In the genomic region with DNA sequence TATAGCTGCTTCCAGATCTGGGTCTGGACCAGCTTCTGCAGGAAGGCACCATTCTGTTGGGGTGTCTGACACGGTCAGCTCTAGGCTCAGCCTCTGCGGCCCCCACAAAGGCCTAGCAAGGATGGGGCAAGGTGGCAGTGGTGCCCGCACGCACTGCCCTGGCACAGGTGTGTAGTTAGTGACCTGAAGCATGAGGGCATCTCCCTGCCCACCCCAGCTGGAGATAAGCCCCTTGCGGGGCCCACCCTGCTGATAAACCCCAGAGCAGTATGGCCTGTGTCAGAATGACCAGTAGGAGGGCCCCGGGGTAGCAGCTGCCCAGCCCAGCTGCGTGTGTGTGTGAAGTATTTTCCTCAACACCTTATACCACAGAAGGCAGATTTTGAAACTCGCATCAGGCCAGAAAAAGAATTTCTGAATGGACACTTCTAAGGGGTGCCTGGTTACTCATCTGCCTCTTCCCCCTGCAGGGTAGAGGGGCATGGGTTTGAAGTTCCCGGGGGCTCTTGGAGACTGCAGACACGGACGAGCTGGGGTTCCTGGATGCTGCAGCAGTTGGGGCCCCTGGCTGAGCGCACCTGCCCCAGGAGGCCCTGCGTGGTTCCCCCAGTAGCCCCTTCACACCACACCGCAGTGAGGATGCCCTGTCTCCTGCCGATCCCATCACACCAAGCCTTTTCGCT, we compare ENCODE assay signal across 10 cellular contexts. TPM values are rescaled to one million over a fixed set of nuclear protein-coding genes. Genes with fewer than 3 reads are reported as not detected.
A peak's percentile ranks its signal among the peaks of the same experiment; 100 is the strongest.
DNase-seq lines count a peak whose midpoint lies in the region; ATAC-seq and TF ChIP-seq lines count a peak whose summit lies in the region.
"Had no signal": no experiment of that assay in that cellular context is flagged by ENCODE, and none has a peak within 500 bp of the region (broad histone marks: within the 10 kb centered on the region; RNA-seq: fewer than 3 reads in every experiment).

No MANE protein-coding gene starts in this region.

- no peak overlapping the region for H3K9ac ChIP-seq in IMR-90 (ENCODE audit: low read depth, low read length)
- H3K9ac ChIP-seq in muscle layer of colon (ENCODE audit: low read length) = no peak overlapping the region

- 92% methylated on average over 5 of the region's 16 CpGs; no CpG with 5 or more reads in 1 of the 2 experiments for WGBS in IMR-90 (ENCODE audit: extremely low coverage in 2 of 2, insufficient read length in 1 of 2), 2 experiments

- in situ Hi-C loops in IMR-90 (cut with MboI; ENCODE audit: low sequenced_read_pairs) = no loop called here
- in situ Hi-C loops in ACHN (cut with HindIII; ENCODE audit: low pct_ligation_motif_present, low pct_unique_long_range_greater_than_20kb, low sequenced_read_pairs) = no loop called here

- no peak overlapping the region for H3K18ac ChIP-seq in IMR-90 (ENCODE audit: low read depth, low read length)

- no peak overlapping the region for H4K5ac ChIP-seq in IMR-90 (ENCODE audit: low read depth, low read length)

- H3K27ac ChIP-seq in CD4-positive, CD25-positive, alpha-beta regulatory T cell (ENCODE audit: insufficient read depth, low read length, poor library complexity, severe bottlenecking) = no peak overlapping the region
- H3K27ac ChIP-seq in IMR-90 (ENCODE audit: insufficient read depth, low read length) = peak overlapping the region; percentile 81
- peak overlapping the region; percentile 96 to 99 for H3K27ac ChIP-seq in ascending aorta
- H3K27ac ChIP-seq in muscle layer of colon (ENCODE audit: low read depth, low read length) = peak overlapping the region; percentile 27

- peak overlapping the region; percentile 95 for H2BK5ac ChIP-seq in IMR-90 (ENCODE audit: low read depth, low read length, poor library complexity, severe bottlenecking)

- H4K8ac ChIP-seq in IMR-90 (ENCODE audit: low read depth in 2 of 2, low read length in 2 of 2) = peak overlapping the region; percentile 28 to 66; a peak in 2 of 4 replicates

- H3K4me1 Mint-ChIP-seq in CD4-positive, CD25-positive, alpha-beta regulatory T cell = peaks cover 6 to 42% (median 11%) of the 10 kb centered on the region in 4 donors

- H2AK5ac ChIP-seq in IMR-90 (ENCODE audit: low read depth, low read length) = no peak overlapping the region

- H3K27ac Mint-ChIP-seq in CD4-positive, CD25-positive, alpha-beta regulatory T cell = peak overlapping the region in 1 of 3 donors; percentile 48

- H3K4me3 ChIP-seq in CD4-positive, CD25-positive, alpha-beta regulatory T cell (ENCODE audit: low read depth, low read length) = no peak overlapping the region
- H3K4me3 ChIP-seq in IMR-90 (ENCODE audit: insufficient read depth, low read depth, low read length) (no peak overlapping the region), ascending aorta (no peak overlapping the region), muscle layer of colon (ENCODE audit: low read depth in 1 of 2, low read length in 2 of 2) (no peak overlapping the region)

- H3K9me3 ChIP-seq in CD4-positive, CD25-positive, alpha-beta regulatory T cell (ENCODE audit: control insufficient read depth in 2 of 2, low read length in 2 of 2) = no peaks in the 10 kb centered on the region
- H3K9me3 ChIP-seq in IMR-90 (ENCODE audit: control insufficient read depth, insufficient read depth, low read length) (no peaks in the 10 kb centered on the region), ascending aorta (no peaks in the 10 kb centered on the region), muscle layer of colon (ENCODE audit: low read length) (no peaks in the 10 kb centered on the region)

- peaks cover 1% of the 10 kb centered on the region for H3K27me3 Mint-ChIP-seq in CD4-positive, CD25-positive, alpha-beta regulatory T cell

- no peak for ATAC-seq in CD4-positive, CD25-positive, alpha-beta regulatory T cell (ENCODE audit: low read depth in 2 of 2)
- ATAC-seq in IMR-90 (ENCODE audit: low read depth) = no peak
- ATAC-seq in HG02973 (IDR thresholded peaks at IDR 0.05; ENCODE audit: unreplicated experiment) = no peak

- H3K56ac ChIP-seq in IMR-90 (ENCODE audit: extremely low read depth, insufficient read depth, low read length) = no peak overlapping the region

- no peak overlapping the region for H4K91ac ChIP-seq in IMR-90 (ENCODE audit: insufficient read depth, low read depth, low read length)

- peak overlapping the region; percentile 40 for H2AFZ ChIP-seq in IMR-90 (replicated peaks; ENCODE audit: low read length, poor library complexity)

- no peaks in the 10 kb centered on the region for H3K9me3 Mint-ChIP-seq in CD4-positive, CD25-positive, alpha-beta regulatory T cell

- no peak for TF ChIP-seq RAD21 in IMR-90 (IDR thresholded peaks at IDR 0.05; ENCODE audit: low read length)

- BruUV-seq in IMR-90 (replicated peaks; lab: Mats Ljungman, UMichigan) = no TSS peak

- peaks cover 3% of the 10 kb centered on the region for H3K36me3 Mint-ChIP-seq in CD4-positive, CD25-positive, alpha-beta regulatory T cell

- peaks cover 11% of the 10 kb centered on the region; the same call in 1 of the 2 replicates for H3K9me1 ChIP-seq in IMR-90 (ENCODE audit: insufficient read depth, low read length)

- H3K4me3 Mint-ChIP-seq in CD4-positive, CD25-positive, alpha-beta regulatory T cell = peak overlapping the region in 1 of 4 donors; percentile 83

- H3K4me2 ChIP-seq in IMR-90 (ENCODE audit: low read depth, low read length) = no peak overlapping the region

- peak overlapping the region; percentile 98 for H2AK9ac ChIP-seq in IMR-90 (replicated peaks; ENCODE audit: low read depth, low read length, poor library complexity)

- H3K4me1 ChIP-seq in CD4-positive, CD25-positive, alpha-beta regulatory T cell (ENCODE audit: control insufficient read depth, insufficient read depth, low read length, poor library complexity, severe bottlenecking) = peaks cover 40% of the 10 kb centered on the region
- peaks cover 31% of the 10 kb centered on the region for H3K4me1 ChIP-seq in IMR-90 (ENCODE audit: control insufficient read depth, insufficient read depth, low read length)
- peaks cover 15 to 34% of the 10 kb centered on the region in 2 donors for H3K4me1 ChIP-seq in ascending aorta
- peaks cover 34% of the 10 kb centered on the region for H3K4me1 ChIP-seq in muscle layer of colon (ENCODE audit: insufficient read depth, low read length)

- H3K14ac ChIP-seq in IMR-90 (replicated peaks; ENCODE audit: low read depth, low read length) = no peak overlapping the region

- intact Hi-C loops in IMR-90 (cut with micrococcal nuclease) = no loop called here
- intact Hi-C loops in ascending aorta (cut with DNase I) = loop anchor here (10.0 kb wide), 1 partner anchor 352 kb away; the partner anchor contains the start of gene ACTG1

- H4K20me1 ChIP-seq in IMR-90 (ENCODE audit: insufficient read depth, low read length) = peaks cover 55% of the 10 kb centered on the region

- DNase-seq in CD4-positive, CD25-positive, alpha-beta regulatory T cell = peak in 2 of 3 donors; percentile 17 to 24
- no peak for DNase-seq in IMR-90
- no peak for DNase-seq in ascending aorta (ENCODE audit: low spot score in 2 of 2)
- DNase-seq in ACHN = no peak
- no peak for DNase-seq in mucosa of gallbladder (ENCODE audit: low spot score)
- DNase-seq in ureter (ENCODE audit: low spot score) = no peak

- TF ChIP-seq CTCF in IMR-90 (conservative IDR thresholded peaks at IDR 0.05; ENCODE audit: low read depth, low read length) (no peak), ascending aorta (IDR thresholded peaks at IDR 0.05) (no peak)

- POLR2A ChIA-PET in IMR-90 (lab: Charles Lee; ENCODE audit: unreplicated experiment) = interaction anchor here (0.9 kb wide), 1 partner anchor 150 kb away, joined by 12 read pairs; no protein-coding TSS in a partner anchor

- peak overlapping the region; percentile 95; the same call in 1 of the 2 replicates for H3K4ac ChIP-seq in IMR-90 (ENCODE audit: low read depth, low read length)

- H3K36me3 ChIP-seq in CD4-positive, CD25-positive, alpha-beta regulatory T cell (ENCODE audit: control insufficient read depth, insufficient read depth, low read length) = peaks cover 16% of the 10 kb centered on the region
- H3K36me3 ChIP-seq in IMR-90 (ENCODE audit: control insufficient read depth, insufficient read depth, low read length) (peaks cover 46% of the 10 kb centered on the region), ascending aorta (peaks cover 22 to 45% of the 10 kb centered on the region in 2 donors), muscle layer of colon (ENCODE audit: insufficient read depth, low read length) (peaks cover 21% of the 10 kb centered on the region)

- H3K23ac ChIP-seq in IMR-90 (ENCODE audit: low read depth, low read length) = no peak overlapping the region

- peaks cover 18 to 78% of the 10 kb centered on the region in 2 experiments; a peak in 3 of 4 replicates for H3K79me1 ChIP-seq in IMR-90 (ENCODE audit: low read depth in 1 of 2, low read length in 2 of 2)

- CTCF ChIA-PET in IMR-90 (lab: Yijun Ruan, JAX) = no interaction called here

- dilution Hi-C loops in IMR-90 (cut with HindIII; ENCODE audit: low sequenced_read_pairs, unreplicated experiment) = no loop called here

- no peak overlapping the region for H2BK20ac ChIP-seq in IMR-90 (ENCODE audit: low read depth, low read length)

- TF ChIP-seq POLR2A in IMR-90 (IDR thresholded peaks at IDR 0.05; ENCODE audit: low read depth, low read length) = no peak; the same call in 1 of the 2 replicates

- H2BK15ac ChIP-seq in IMR-90 (ENCODE audit: low read depth, low read length) = no peak overlapping the region

- no peaks in the 10 kb centered on the region for H3K27me3 ChIP-seq in CD4-positive, CD25-positive, alpha-beta regulatory T cell (ENCODE audit: control insufficient read depth, insufficient read depth, low read length)
- H3K27me3 ChIP-seq in IMR-90 (ENCODE audit: control insufficient read depth, insufficient read depth, low read length) = no peaks in the 10 kb centered on the region
- no peaks in the 10 kb centered on the region for H3K27me3 ChIP-seq in ascending aorta
- no peaks in the 10 kb centered on the region for H3K27me3 ChIP-seq in muscle layer of colon (ENCODE audit: control insufficient read depth in 1 of 2, insufficient read depth in 2 of 2, low read length in 2 of 2)

- no peak overlapping the region for H2BK120ac ChIP-seq in IMR-90 (ENCODE audit: low read depth, low read length)

RNA-seq across cellular contexts. Expression of gene ARHGDIA, which starts 4.6 kb away (rescaled TPM):
- total RNA-seq in CD4-positive, CD25-positive, alpha-beta regulatory T cell = 578 TPM
- polyA plus RNA-seq in CD4-positive, CD25-positive, alpha-beta regulatory T cell = 100 to 1,000 TPM in 2 of 4 donors, 10 to 100 TPM in 2; 91.4 to 141 (median 99.4) TPM
- total RNA-seq in IMR-90 (2012; rRNA removed) (62.7 and 77.2 TPM in 2 replicates), ascending aorta (314 TPM), mucosa of gallbladder (340 TPM), ureter (498 TPM)
- 324 and 362 TPM in 2 replicates for polyA plus RNA-seq in IMR-90 (2012; rRNA removed)
- 214 and 386 TPM in 2 replicates for polyA plus RNA-seq in IMR-90 (2012; cell fraction: cytosol; rRNA removed)
- 425 and 839 TPM in 2 replicates for polyA plus RNA-seq in IMR-90 (2012; cell fraction: nucleus; rRNA removed; ENCODE audit: low replicate concordance)

RNA-seq across cellular contexts. Expression of gene P4HB, which starts 6.2 kb away (rescaled TPM):
- total RNA-seq in CD4-positive, CD25-positive, alpha-beta regulatory T cell = 231 TPM
- polyA plus RNA-seq in CD4-positive, CD25-positive, alpha-beta regulatory T cell = 100 to 1,000 TPM; 186 to 216 (median 207) TPM
- 917 and 932 TPM in 2 replicates for total RNA-seq in IMR-90 (2012; rRNA removed)
- polyA plus RNA-seq in IMR-90 (2012; rRNA removed) = 530 and 599 TPM in 2 replicates
- polyA plus RNA-seq in IMR-90 (2012; cell fraction: cytosol; rRNA removed) = 309 and 642 TPM in 2 replicates
- polyA plus RNA-seq in IMR-90 (2012; cell fraction: nucleus; rRNA removed; ENCODE audit: low replicate concordance) = 287 and 329 TPM in 2 replicates
- 670 TPM for total RNA-seq in ascending aorta
- 611 TPM for total RNA-seq in mucosa of gallbladder
- 665 TPM for total RNA-seq in ureter

RNA-seq across cellular contexts. Expression of gene ALYREF, which starts 24.8 kb away (rescaled TPM):
- total RNA-seq in CD4-positive, CD25-positive, alpha-beta regulatory T cell = 90.9 TPM
- 10 to 100 TPM; 24.8 to 57.6 (median 39.6) TPM for polyA plus RNA-seq in CD4-positive, CD25-positive, alpha-beta regulatory T cell
- total RNA-seq in IMR-90 (2012; rRNA removed) (144 and 159 TPM in 2 replicates), ascending aorta (31.8 TPM), mucosa of gallbladder (48.1 TPM), ureter (64.2 TPM)
- 88.6 and 112 TPM in 2 replicates for polyA plus RNA-seq in IMR-90 (2012; rRNA removed)
- polyA plus RNA-seq in IMR-90 (2012; cell fraction: cytosol; rRNA removed) = 102 and 133 TPM in 2 replicates
- polyA plus RNA-seq in IMR-90 (2012; cell fraction: nucleus; rRNA removed; ENCODE audit: low replicate concordance) = 62.2 and 73.2 TPM in 2 replicates

RNA-seq across cellular contexts. Expression of gene ANAPC11, which starts 24.9 kb away (rescaled TPM):
- 44.4 TPM for total RNA-seq in CD4-positive, CD25-positive, alpha-beta regulatory T cell
- 100 to 1,000 TPM; 262 to 331 (median 290) TPM for polyA plus RNA-seq in CD4-positive, CD25-positive, alpha-beta regulatory T cell
- total RNA-seq in IMR-90 (2012; rRNA removed) (183 and 242 TPM in 2 replicates), ascending aorta (108 TPM), mucosa of gallbladder (124 TPM), ureter (70.3 TPM)
- polyA plus RNA-seq in IMR-90 (2012; rRNA removed) = 387 and 508 TPM in 2 replicates
- 1,074 and 1,088 TPM in 2 replicates for polyA plus RNA-seq in IMR-90 (2012; cell fraction: cytosol; rRNA removed)
- 252 and 310 TPM in 2 replicates for polyA plus RNA-seq in IMR-90 (2012; cell fraction: nucleus; rRNA removed; ENCODE audit: low replicate concordance)

RNA-seq across cellular contexts. Expression of gene PPP1R27, which starts 31.7 kb away (rescaled TPM):
- total RNA-seq in CD4-positive, CD25-positive, alpha-beta regulatory T cell = not detected
- not detected for polyA plus RNA-seq in CD4-positive, CD25-positive, alpha-beta regulatory T cell
- total RNA-seq in IMR-90 (2012; rRNA removed) = not detected in 2 replicates
- polyA plus RNA-seq in IMR-90 (2012; rRNA removed) = 0.20 and 0.21 TPM in 2 replicates
- polyA plus RNA-seq in IMR-90 (2012; cell fraction: cytosol; rRNA removed) = 0.09 TPM in 1 of 2 replicates, not detected in the other
- 0.56 and 0.97 TPM in 2 replicates for polyA plus RNA-seq in IMR-90 (2012; cell fraction: nucleus; rRNA removed; ENCODE audit: low replicate concordance)
- not detected for total RNA-seq in ascending aorta
- total RNA-seq in mucosa of gallbladder = not detected
- not detected for total RNA-seq in ureter
- total RNA-seq: glomerular endothelial cell; T-helper 1 cell treated with Interleukin-12 subunit alpha and Interleukin-12 subunit beta and Interleukin-4 antibody, amounts not matched to agents 30 ng/mL and 1 ng/mL, for 36 hours had no signal

Comparison
In these comparisons a context has a peak if more than half of its experiments do, and no peak if none do; other contexts are left out.
1. DNase-seq: peak in CD4-positive, CD25-positive, alpha-beta regulatory T cell (2 of 3); none in IMR-90 (single experiment), ascending aorta (0 of 2), ACHN (single experiment), mucosa of gallbladder (single experiment) and ureter (single experiment).